Comparison of ENCODE assay signal across 1 cellular context in the genomic region with DNA sequence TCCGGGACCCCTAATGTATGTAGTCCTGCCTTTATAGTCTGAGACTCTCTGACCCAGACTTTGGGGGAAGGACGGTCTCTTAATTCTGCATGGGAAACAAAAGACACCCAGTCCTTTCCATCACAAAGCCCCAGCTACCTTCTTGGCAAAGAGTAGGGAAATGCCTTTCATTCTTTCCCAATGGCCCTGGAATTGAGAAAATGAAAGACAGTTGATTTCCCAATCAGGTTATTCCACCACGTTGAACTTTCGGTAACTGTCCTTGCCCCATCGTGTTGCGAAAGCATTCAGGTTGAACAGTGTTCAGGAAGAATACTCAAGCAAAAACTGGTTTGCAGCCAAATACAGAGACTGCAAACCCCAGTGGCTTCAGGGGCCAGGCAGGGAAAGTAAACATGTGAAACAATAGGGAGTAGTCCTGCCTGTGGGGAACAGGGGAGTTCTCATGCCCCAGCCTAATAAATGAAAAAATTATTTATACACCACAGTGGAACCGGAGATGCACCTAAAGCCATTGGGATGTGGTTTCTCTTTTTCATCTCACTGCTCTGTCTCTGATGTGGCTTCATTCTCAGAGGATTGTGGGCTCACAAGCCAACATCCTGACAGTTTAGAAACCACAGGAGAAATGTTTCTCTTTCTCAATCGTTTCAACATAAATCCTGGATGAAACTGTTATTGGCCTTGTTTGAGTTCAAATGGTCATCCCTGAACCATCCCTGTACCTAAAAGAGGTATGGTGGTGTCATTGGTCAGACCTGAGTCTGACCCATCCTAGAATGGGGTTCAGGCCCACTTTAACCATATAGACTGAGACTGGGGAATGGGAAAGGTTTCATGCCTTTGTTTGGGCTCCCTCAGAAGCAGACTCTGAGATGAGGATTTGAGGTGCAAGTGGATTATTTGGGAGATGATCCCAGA.
TF ChIP-seq lines count a peak whose summit lies in the region.

No MANE protein-coding gene starts in this region.

TF ChIP-seq in HepG2, 621 proteins besides CTCF, POLR2A, EP300 and RAD21 (continued from another document and continues in another):
- TF ChIP-seq, protein P1, sequence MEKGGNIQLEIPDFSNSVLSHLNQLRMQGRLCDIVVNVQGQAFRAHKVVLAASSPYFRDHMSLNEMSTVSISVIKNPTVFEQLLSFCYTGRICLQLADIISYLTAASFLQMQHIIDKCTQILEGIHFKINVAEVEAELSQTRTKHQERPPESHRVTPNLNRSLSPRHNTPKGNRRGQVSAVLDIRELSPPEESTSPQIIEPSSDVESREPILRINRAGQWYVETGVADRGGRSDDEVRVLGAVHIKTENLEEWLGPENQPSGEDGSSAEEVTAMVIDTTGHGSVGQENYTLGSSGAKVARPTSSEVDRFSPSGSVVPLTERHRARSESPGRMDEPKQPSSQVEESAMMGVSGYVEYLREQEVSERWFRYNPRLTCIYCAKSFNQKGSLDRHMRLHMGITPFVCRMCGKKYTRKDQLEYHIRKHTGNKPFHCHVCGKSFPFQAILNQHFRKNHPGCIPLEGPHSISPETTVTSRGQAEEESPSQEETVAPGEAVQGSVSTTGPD (CRISPR knock-in tag; IDR thresholded peaks at IDR 0.05): peak; percentile 96
- TF ChIP-seq PRPF4 (IDR thresholded peaks at IDR 0.05; ENCODE audit: low read depth, low read length, poor library complexity, severe bottlenecking) (no peak), SUZ12 (IDR thresholded peaks at IDR 0.05; ENCODE audit: low read depth, low read length) (no peak), ZFP82 (CRISPR knock-in tag; IDR thresholded peaks at IDR 0.05; ENCODE audit: borderline replicate concordance) (no peak), MAFG (CRISPR knock-in tag; IDR thresholded peaks at IDR 0.05) (no peak), U2AF1 (optimal IDR thresholded peaks at IDR 0.05; ENCODE audit: low read depth, low read length) (peak; percentile 87), KDM5A (IDR thresholded peaks at IDR 0.05; ENCODE audit: borderline replicate concordance, low read length) (no peak; the same call in 1 of the 2 replicates), ZNF234 (CRISPR knock-in tag; conservative IDR thresholded peaks at IDR 0.05) (peak; percentile 78; the same call in 1 of the 2 replicates), CBFB (CRISPR knock-in tag; IDR thresholded peaks at IDR 0.05) (peak; percentile 91), REPIN1 (CRISPR knock-in tag; IDR thresholded peaks at IDR 0.05; ENCODE audit: borderline replicate concordance, low read depth) (peak; percentile 99), MTA1 (CRISPR knock-in tag; IDR thresholded peaks at IDR 0.05; ENCODE audit: borderline replicate concordance) (peak; percentile 26; the same call in 1 of the 2 replicates), JARID2 (CRISPR knock-in tag; IDR thresholded peaks at IDR 0.05; ENCODE audit: insufficient replicate concordance) (no peak), EZH2 (conservative IDR thresholded peaks at IDR 0.05; ENCODE audit: low read depth, low read length) (no peak), ZNF598 (CRISPR knock-in tag; IDR thresholded peaks at IDR 0.05; ENCODE audit: borderline replicate concordance) (no peak; the same call in 1 of the 2 replicates), CBX2 (IDR thresholded peaks at IDR 0.05; ENCODE audit: low read depth, low read length) (no peak), CBX2 (CRISPR knock-in tag; IDR thresholded peaks at IDR 0.05; ENCODE audit: low read depth) (no peak; the same call in 1 of the 2 replicates), RELA (CRISPR knock-in tag; IDR thresholded peaks at IDR 0.05) (peak; percentile 88), BCL6 (CRISPR knock-in tag; IDR thresholded peaks at IDR 0.05) (peak; percentile 98), ZNF670 (CRISPR knock-in tag; IDR thresholded peaks at IDR 0.05; ENCODE audit: borderline replicate concordance) (peak; percentile 99), ATF1 (CRISPR knock-in tag; IDR thresholded peaks at IDR 0.05) (peak; percentile 89), ZNF224 (CRISPR knock-in tag; IDR thresholded peaks at IDR 0.05) (peak; percentile 96; the same call in 1 of the 2 replicates), ZNF891 (CRISPR knock-in tag; IDR thresholded peaks at IDR 0.05) (no peak), ZNF644 (CRISPR knock-in tag; IDR thresholded peaks at IDR 0.05; ENCODE audit: low read depth) (peak; percentile 100), ZBTB21 (CRISPR knock-in tag; IDR thresholded peaks at IDR 0.05) (peak; percentile 90), ZNF383 (CRISPR knock-in tag; IDR thresholded peaks at IDR 0.05; ENCODE audit: borderline replicate concordance) (peak; percentile 71; the same call in 1 of the 2 replicates), CCAR2 (optimal IDR thresholded peaks at IDR 0.05; ENCODE audit: low read depth, low read length) (no peak), ZNF761 (CRISPR knock-in tag; conservative IDR thresholded peaks at IDR 0.05) (peak; percentile 96), ZNF660 (CRISPR knock-in tag; IDR thresholded peaks at IDR 0.05; ENCODE audit: borderline replicate concordance, low read depth) (no peak)
- TF ChIP-seq, protein P2, sequence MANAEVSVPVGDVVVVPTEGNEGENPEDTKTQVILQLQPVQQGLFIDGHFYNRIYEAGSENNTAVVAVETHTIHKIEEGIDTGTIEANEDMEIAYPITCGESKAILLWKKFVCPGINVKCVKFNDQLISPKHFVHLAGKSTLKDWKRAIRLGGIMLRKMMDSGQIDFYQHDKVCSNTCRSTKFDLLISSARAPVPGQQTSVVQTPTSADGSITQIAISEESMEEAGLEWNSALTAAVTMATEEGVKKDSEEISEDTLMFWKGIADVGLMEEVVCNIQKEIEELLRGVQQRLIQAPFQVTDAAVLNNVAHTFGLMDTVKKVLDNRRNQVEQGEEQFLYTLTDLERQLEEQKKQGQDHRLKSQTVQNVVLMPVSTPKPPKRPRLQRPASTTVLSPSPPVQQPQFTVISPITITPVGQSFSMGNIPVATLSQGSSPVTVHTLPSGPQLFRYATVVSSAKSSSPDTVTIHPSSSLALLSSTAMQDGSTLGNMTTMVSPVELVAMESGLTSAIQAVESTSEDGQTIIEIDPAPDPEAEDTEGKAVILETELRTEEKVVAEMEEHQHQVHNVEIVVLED (CRISPR knock-in tag; IDR thresholded peaks at IDR 0.05; ENCODE audit: borderline replicate concordance): peak; percentile 80; the same call in 1 of the 2 replicates
- TF ChIP-seq, protein P3, sequence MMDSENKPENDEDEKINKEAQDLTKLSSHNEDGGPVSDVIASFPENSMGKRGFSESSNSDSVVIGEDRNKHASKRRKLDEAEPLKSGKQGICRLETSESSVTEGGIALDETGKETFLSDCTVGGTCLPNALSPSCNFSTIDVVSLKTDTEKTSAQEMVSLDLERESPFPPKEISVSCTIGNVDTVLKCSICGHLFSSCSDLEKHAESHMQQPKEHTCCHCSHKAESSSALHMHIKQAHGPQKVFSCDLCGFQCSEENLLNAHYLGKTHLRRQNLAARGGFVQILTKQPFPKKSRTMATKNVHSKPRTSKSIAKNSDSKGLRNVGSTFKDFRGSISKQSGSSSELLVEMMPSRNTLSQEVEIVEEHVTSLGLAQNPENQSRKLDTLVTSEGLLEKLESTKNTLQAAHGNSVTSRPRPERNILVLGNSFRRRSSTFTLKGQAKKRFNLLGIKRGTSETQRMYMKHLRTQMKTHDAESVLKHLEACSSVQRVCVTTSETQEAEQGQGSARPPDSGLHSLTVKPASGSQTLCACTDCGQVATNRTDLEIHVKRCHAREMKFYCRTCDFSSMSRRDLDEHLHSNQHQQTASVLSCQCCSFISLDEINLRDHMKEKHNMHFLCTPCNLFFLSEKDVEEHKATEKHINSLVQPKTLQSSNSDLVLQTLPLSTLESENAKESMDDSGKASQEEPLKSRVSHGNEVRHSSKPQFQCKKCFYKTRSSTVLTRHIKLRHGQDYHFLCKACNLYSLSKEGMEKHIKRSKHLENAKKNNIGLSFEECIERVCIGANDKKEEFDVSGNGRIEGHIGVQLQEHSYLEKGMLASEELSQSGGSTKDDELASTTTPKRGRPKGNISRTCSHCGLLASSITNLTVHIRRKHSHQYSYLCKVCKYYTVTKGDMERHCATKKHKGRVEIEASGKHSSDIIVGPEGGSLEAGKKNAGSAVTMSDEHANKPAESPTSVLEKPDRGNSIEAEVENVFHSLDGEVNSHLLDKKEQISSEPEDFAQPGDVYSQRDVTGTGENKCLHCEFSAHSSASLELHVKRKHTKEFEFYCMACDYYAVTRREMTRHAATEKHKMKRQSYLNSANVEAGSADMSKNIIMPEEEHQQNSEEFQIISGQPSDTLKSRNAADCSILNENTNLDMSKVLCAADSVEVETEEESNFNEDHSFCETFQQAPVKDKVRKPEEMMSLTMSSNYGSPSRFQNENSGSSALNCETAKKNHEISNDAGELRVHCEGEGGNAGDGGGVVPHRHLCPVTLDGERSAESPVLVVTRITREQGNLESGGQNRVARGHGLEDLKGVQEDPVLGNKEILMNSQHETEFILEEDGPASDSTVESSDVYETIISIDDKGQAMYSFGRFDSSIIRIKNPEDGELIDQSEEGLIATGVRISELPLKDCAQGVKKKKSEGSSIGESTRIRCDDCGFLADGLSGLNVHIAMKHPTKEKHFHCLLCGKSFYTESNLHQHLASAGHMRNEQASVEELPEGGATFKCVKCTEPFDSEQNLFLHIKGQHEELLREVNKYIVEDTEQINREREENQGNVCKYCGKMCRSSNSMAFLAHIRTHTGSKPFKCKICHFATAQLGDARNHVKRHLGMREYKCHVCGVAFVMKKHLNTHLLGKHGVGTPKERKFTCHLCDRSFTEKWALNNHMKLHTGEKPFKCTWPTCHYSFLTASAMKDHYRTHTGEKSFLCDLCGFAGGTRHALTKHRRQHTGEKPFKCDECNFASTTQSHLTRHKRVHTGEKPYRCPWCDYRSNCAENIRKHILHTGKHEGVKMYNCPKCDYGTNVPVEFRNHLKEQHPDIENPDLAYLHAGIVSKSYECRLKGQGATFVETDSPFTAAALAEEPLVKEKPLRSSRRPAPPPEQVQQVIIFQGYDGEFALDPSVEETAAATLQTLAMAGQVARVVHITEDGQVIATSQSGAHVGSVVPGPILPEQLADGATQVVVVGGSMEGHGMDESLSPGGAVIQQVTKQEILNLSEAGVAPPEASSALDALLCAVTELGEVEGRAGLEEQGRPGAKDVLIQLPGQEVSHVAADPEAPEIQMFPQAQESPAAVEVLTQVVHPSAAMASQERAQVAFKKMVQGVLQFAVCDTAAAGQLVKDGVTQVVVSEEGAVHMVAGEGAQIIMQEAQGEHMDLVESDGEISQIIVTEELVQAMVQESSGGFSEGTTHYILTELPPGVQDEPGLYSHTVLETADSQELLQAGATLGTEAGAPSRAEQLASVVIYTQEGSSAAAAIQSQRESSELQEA (CRISPR knock-in tag; IDR thresholded peaks at IDR 0.05; ENCODE audit: not compliant biosample characterization): no peak
- TF ChIP-seq, protein P4, sequence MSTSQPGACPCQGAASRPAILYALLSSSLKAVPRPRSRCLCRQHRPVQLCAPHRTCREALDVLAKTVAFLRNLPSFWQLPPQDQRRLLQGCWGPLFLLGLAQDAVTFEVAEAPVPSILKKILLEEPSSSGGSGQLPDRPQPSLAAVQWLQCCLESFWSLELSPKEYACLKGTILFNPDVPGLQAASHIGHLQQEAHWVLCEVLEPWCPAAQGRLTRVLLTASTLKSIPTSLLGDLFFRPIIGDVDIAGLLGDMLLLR (CRISPR knock-in tag; IDR thresholded peaks at IDR 0.05): no peak
- TF ChIP-seq, protein P5, sequence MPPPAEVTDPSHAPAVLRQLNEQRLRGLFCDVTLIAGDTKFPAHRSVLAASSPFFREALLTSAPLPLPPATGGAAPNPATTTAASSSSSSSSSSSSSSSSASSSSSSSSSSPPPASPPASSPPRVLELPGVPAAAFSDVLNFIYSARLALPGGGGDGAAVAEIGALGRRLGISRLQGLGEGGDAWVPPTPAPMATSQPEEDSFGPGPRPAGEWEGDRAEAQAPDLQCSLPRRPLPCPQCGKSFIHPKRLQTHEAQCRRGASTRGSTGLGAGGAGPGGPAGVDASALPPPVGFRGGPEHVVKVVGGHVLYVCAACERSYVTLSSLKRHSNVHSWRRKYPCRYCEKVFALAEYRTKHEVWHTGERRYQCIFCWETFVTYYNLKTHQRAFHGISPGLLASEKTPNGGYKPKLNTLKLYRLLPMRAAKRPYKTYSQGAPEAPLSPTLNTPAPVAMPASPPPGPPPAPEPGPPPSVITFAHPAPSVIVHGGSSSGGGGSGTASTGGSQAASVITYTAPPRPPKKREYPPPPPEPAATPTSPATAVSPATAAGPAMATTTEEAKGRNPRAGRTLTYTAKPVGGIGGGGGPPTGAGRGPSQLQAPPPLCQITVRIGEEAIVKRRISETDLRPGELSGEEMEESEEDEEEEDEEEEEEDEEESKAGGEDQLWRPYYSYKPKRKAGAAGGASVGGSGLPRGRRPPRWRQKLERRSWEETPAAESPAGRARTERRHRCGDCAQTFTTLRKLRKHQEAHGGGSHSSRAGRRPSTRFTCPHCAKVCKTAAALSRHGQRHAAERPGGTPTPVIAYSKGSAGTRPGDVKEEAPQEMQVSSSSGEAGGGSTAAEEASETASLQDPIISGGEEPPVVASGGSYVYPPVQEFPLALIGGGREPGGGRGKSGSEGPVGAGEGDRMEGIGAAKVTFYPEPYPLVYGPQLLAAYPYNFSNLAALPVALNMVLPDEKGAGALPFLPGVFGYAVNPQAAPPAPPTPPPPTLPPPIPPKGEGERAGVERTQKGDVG (CRISPR knock-in tag; IDR thresholded peaks at IDR 0.05; ENCODE audit: borderline replicate concordance): peak; percentile 87; the same call in 1 of the 2 replicates
- TF ChIP-seq, protein P6, sequence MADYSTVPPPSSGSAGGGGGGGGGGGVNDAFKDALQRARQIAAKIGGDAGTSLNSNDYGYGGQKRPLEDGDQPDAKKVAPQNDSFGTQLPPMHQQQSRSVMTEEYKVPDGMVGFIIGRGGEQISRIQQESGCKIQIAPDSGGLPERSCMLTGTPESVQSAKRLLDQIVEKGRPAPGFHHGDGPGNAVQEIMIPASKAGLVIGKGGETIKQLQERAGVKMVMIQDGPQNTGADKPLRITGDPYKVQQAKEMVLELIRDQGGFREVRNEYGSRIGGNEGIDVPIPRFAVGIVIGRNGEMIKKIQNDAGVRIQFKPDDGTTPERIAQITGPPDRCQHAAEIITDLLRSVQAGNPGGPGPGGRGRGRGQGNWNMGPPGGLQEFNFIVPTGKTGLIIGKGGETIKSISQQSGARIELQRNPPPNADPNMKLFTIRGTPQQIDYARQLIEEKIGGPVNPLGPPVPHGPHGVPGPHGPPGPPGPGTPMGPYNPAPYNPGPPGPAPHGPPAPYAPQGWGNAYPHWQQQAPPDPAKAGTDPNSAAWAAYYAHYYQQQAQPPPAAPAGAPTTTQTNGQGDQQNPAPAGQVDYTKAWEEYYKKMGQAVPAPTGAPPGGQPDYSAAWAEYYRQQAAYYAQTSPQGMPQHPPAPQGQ (CRISPR knock-in tag; IDR thresholded peaks at IDR 0.05; ENCODE audit: borderline replicate concordance): peak; percentile 97
- TF ChIP-seq, protein P7, sequence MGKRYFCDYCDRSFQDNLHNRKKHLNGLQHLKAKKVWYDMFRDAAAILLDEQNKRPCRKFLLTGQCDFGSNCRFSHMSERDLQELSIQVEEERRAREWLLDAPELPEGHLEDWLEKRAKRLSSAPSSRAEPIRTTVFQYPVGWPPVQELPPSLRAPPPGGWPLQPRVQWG (CRISPR knock-in tag; IDR thresholded peaks at IDR 0.05; ENCODE audit: borderline replicate concordance, low read depth): no peak
